Comparison of ENCODE assay signal across 7 cellular contexts in the genomic region with DNA sequence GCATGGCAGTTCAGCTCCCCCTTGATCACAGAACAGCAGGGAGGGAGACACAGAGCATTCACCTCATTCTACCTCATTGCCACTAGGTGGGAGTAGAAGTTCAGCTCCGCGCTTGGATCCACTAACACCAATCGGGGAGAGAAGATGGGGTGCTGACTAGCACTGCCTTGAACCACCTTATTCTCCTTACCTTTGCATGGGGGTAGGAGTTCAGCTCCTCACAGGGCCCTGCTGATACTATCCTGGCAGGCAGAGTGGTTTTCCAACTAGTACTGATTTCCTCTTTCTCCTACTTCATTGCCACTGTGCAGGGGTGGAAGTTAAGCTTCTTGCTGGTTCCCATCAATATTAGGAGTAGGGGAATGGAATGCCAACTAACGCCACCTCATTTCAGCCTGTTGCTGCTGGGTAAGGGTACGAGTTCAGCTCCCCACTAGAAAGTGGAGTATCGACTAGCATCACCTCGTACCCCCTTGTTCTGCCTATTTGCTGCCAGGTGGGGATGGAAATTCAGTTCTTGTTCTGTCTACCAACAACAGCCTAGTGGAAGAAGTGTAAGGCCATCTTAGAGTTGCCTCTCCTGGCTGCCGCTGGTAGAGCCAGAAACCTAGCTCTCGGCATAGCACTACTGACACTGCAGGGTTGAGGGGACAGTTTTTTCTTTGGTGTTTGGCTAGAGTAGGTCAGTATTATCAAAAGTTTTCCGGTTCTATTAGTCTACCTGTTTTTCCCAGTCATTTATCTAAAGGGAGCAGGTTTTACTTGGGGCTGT.
DNase-seq lines count a peak whose midpoint lies in the region; ATAC-seq, FAIRE-seq and TF ChIP-seq lines count a peak whose summit lies in the region.

No MANE protein-coding gene starts in this region.

- ATAC-seq in GM19395 (IDR thresholded peaks at IDR 0.05; ENCODE audit: unreplicated experiment) (peak; percentile 82), HG03280 (IDR thresholded peaks at IDR 0.05; ENCODE audit: unreplicated experiment) (peak; percentile 81), K562 (peak; percentile 96)

- H3K79me2 ChIP-seq in K562 (ENCODE audit: control insufficient read depth, insufficient read depth, low read length): no peaks in the 10 kb centered on the region

- CTCF ChIA-PET in K562 (lab: Yijun Ruan, JAX; ENCODE audit: low intra/inter-chr PET ratio): no interaction called here

- peak; percentile 42 to 68 for TF ChIP-seq RAD21 in K562 (CRISPR knock-in tag; conservative IDR thresholded peaks at IDR 0.05 in 1 of 2, IDR thresholded peaks at IDR 0.05 in 1 of 2)

- in situ Hi-C loops in K562 (cut with MboI): loop anchor here (25.0 kb wide), 2 partner anchors 725 to 1725 kb away; no protein-coding TSS in a partner anchor

- TF ChIP-seq POLR2A in K562 (conservative IDR thresholded peaks at IDR 0.05): no peak

- DNase-seq in GDM1 (lab: John Stamatoyannopoulos, UW) (peak; percentile 6), NCI-H526 treated with DMSO at 0.1 percent for 48 hours (lab: John Stamatoyannopoulos, UW) (peak; percentile 63), K562 (ENCODE audit: extremely low read depth in 1 of 4, low spot score in 3 of 4) (peak; percentile 34 to 57 (median 45)), inferior parietal cortex (ENCODE audit: extremely low spot score) (peak; percentile 75), superior temporal gyrus (ENCODE audit: extremely low spot score) (peak; percentile 88)

- intact Hi-C loops in K562 (cut with micrococcal nuclease): loop anchor here (10.0 kb wide), 2 partner anchors 548 to 878 kb away; no protein-coding TSS in a partner anchor

- no peak overlapping the region for H3K4me3 ChIP-seq in K562

- TF ChIP-seq EP300 in K562 (IDR thresholded peaks at IDR 0.05; ENCODE audit: low read length): no peak

- H2AFZ ChIP-seq in K562 (ENCODE audit: low read depth, low read length): no peak overlapping the region

- no peaks in the 10 kb centered on the region for H4K20me1 ChIP-seq in K562 (replicated peaks; ENCODE audit: control insufficient read depth, insufficient read depth, low read length)

- peak; percentile 58 to 63 (median 60) for TF ChIP-seq CTCF in K562 (IDR thresholded peaks at IDR 0.05 in 2 of 3, conservative IDR thresholded peaks at IDR 0.05 in 1 of 3; ENCODE audit: insufficient read depth in 2 of 3, low read depth in 1 of 3, low read length in 3 of 3)

- POLR2A ChIA-PET in K562 (lab: Yijun Ruan, JAX): interaction anchor here (0.6 to 1.0 kb wide), 3 partner anchors 11 to 143 kb away, joined by 3 to 4 read pairs (median 3); no protein-coding TSS in a partner anchor

- FAIRE-seq in K562 (lab: Jason Lieb, UNC): peak; percentile 88

- no peak overlapping the region for H3K9ac ChIP-seq in K562 (ENCODE audit: insufficient read depth in 1 of 2, low read depth in 2 of 2, low read length in 2 of 2)

- H3K4me2 ChIP-seq in K562 (ENCODE audit: insufficient read depth, low read length): no peak overlapping the region

- WGBS in K562 (ENCODE audit: insufficient coverage, low coverage, missing lambda C conversion rate): 1% methylated on average over 10 of the region's 10 CpGs

- no peaks in the 10 kb centered on the region for H3K9me1 ChIP-seq in K562 (ENCODE audit: control insufficient read depth, insufficient read depth, low read length)

- no peaks in the 10 kb centered on the region for H3K9me3 ChIP-seq in K562 (replicated peaks; ENCODE audit: control insufficient read depth, insufficient read depth, low read depth, low read length)

- no peak overlapping the region for H3K27ac ChIP-seq in K562 (ENCODE audit: extremely low read depth, low read depth, low read length)

- no peaks in the 10 kb centered on the region for H3K36me3 ChIP-seq in K562 (ENCODE audit: control insufficient read depth, insufficient read depth, low read length)

- no TSS peak for BruUV-seq in K562 (replicated peaks; lab: Mats Ljungman, UMichigan)

- H3K4me1 ChIP-seq in K562 (replicated peaks in 1 of 2; ENCODE audit: control insufficient read depth in 2 of 2, insufficient read depth in 2 of 2, low read length in 2 of 2): no peaks in the 10 kb centered on the region

- H3K27me3 ChIP-seq in K562 (ENCODE audit: control insufficient read depth in 2 of 2, insufficient read depth in 2 of 2, low read length in 2 of 2): no peaks in the 10 kb centered on the region

TF ChIP-seq in K562, 482 proteins besides CTCF, POLR2A, EP300 and RAD21:
- TF ChIP-seq ARID2 (IDR thresholded peaks at IDR 0.05) (no peak), PTRF (tag; IDR thresholded peaks at IDR 0.05) (no peak), SMC3 (conservative IDR thresholded peaks at IDR 0.05; ENCODE audit: insufficient read depth, low read depth, low read length) (peak; percentile 40; the same call in 1 of the 2 replicates), HDAC2 (IDR thresholded peaks at IDR 0.05) (no peak)
- TF ChIP-seq, protein P1, sequence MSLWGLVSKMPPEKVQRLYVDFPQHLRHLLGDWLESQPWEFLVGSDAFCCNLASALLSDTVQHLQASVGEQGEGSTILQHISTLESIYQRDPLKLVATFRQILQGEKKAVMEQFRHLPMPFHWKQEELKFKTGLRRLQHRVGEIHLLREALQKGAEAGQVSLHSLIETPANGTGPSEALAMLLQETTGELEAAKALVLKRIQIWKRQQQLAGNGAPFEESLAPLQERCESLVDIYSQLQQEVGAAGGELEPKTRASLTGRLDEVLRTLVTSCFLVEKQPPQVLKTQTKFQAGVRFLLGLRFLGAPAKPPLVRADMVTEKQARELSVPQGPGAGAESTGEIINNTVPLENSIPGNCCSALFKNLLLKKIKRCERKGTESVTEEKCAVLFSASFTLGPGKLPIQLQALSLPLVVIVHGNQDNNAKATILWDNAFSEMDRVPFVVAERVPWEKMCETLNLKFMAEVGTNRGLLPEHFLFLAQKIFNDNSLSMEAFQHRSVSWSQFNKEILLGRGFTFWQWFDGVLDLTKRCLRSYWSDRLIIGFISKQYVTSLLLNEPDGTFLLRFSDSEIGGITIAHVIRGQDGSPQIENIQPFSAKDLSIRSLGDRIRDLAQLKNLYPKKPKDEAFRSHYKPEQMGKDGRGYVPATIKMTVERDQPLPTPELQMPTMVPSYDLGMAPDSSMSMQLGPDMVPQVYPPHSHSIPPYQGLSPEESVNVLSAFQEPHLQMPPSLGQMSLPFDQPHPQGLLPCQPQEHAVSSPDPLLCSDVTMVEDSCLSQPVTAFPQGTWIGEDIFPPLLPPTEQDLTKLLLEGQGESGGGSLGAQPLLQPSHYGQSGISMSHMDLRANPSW (CRISPR knock-in tag; IDR thresholded peaks at IDR 0.05): no peak
- TF ChIP-seq, protein P2, sequence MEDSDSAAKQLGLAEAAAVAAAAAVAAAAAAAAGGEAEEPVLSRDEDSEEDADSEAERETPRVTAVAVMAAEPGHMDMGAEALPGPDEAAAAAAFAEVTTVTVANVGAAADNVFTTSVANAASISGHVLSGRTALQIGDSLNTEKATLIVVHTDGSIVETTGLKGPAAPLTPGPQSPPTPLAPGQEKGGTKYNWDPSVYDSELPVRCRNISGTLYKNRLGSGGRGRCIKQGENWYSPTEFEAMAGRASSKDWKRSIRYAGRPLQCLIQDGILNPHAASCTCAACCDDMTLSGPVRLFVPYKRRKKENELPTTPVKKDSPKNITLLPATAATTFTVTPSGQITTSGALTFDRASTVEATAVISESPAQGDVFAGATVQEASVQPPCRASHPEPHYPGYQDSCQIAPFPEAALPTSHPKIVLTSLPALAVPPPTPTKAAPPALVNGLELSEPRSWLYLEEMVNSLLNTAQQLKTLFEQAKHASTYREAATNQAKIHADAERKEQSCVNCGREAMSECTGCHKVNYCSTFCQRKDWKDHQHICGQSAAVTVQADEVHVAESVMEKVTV (CRISPR knock-in tag; IDR thresholded peaks at IDR 0.05): peak; percentile 36; the same call in 1 of the 2 replicates
- TF ChIP-seq, protein P3, sequence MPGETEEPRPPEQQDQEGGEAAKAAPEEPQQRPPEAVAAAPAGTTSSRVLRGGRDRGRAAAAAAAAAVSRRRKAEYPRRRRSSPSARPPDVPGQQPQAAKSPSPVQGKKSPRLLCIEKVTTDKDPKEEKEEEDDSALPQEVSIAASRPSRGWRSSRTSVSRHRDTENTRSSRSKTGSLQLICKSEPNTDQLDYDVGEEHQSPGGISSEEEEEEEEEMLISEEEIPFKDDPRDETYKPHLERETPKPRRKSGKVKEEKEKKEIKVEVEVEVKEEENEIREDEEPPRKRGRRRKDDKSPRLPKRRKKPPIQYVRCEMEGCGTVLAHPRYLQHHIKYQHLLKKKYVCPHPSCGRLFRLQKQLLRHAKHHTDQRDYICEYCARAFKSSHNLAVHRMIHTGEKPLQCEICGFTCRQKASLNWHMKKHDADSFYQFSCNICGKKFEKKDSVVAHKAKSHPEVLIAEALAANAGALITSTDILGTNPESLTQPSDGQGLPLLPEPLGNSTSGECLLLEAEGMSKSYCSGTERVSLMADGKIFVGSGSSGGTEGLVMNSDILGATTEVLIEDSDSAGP (CRISPR knock-in tag; IDR thresholded peaks at IDR 0.05): no peak

Comparison
In these comparisons a context has a peak if more than half of its experiments do, and no peak if none do; other contexts are left out.
1. DNase-seq: peak in every context shown above with its lines; median percentile 88 in superior temporal gyrus; 75 in inferior parietal cortex; 63 in NCI-H526 treated with DMSO at 0.1 percent for 48 hours; 45 in K562; 6 in GDM1.